In the genomic region with DNA sequence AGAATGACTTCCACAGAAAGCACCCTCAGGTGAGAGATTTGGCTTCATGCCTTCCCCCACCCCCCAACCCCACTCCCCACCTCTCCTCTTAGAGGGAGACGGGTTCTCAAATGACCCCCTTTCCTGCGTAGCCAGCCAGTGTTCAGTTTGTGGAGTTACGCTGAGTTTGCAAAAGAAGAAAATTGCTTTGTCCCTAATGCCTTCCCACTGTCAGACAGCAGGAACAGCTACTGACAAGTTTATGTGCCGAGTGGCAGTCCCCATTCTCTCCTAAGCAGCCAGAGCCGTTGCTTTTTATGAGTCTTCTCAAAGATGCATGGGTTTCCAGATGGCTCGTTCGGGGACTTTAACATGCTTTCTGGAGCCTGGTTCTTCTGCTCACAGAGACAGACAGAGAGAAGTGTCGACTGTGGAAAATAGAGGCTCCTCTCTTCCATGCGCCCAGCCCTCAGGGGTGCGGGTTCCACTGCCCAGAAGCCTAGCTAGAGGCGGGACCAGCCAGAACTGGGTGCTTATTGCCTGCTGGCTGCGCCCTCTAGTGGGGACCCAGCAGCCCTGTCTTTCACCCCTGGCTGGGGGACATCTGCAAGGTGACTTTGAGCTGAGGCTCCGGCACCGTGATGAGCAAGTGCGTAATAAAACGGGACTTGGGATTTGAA, we compare ENCODE assay signal across 8 cellular contexts.
DNase-seq lines count a peak whose midpoint lies in the region; ATAC-seq, FAIRE-seq and TF ChIP-seq lines count a peak whose summit lies in the region.

No MANE protein-coding gene starts in this region.

- H3K9me3 ChIP-seq in KOPT-K1 (ENCODE audit: insufficient read depth, low read length, poor library complexity, severe bottlenecking) (no peaks in the 10 kb centered on the region), Panc1 (ENCODE audit: control insufficient read depth, insufficient read depth, low read depth, low read length) (no peaks in the 10 kb centered on the region), stomach (no peaks in the 10 kb centered on the region)

- H3K27ac ChIP-seq in 22Rv1 (no peak overlapping the region; the same call in 1 of the 2 replicates), KOPT-K1 (ENCODE audit: low read depth, low read length, poor library complexity, severe bottlenecking) (peak overlapping the region; percentile 55), Panc1 (ENCODE audit: low read length) (no peak overlapping the region), stomach (no peak overlapping the region)

- no peak for TF ChIP-seq EP300 in stomach (IDR thresholded peaks at IDR 0.05)

- H3K36me3 Mint-ChIP-seq in activated T-cell treated with anti-CD3 and anti-CD28 coated beads, Interleukin-2, amount 50 U/mL, for 72 hours (ENCODE audit: insufficient read depth in 2 of 2) = no peaks in the 10 kb centered on the region
- H3K36me3 Mint-ChIP-seq in neural crest cell (ENCODE audit: low read depth) = no peaks in the 10 kb centered on the region

- BruUV-seq in Panc1 (replicated peaks; lab: Mats Ljungman, UMichigan) = no TSS peak

- POLR2A ChIA-PET in Panc1 (lab: Charles Lee) = interaction anchor here (0.6 to 0.7 kb wide), 2 partner anchors 9 to 10 kb away, joined by 3 read pairs; no protein-coding TSS in a partner anchor

- H3K27me3 Mint-ChIP-seq in activated T-cell treated with anti-CD3 and anti-CD28 coated beads, Interleukin-2, amount 50 U/mL, for 72 hours (ENCODE audit: low read depth) = no peaks in the 10 kb centered on the region
- H3K27me3 Mint-ChIP-seq in neural crest cell (ENCODE audit: low read depth) = no peaks in the 10 kb centered on the region

- H3K36me3 ChIP-seq in KOPT-K1 (ENCODE audit: insufficient read depth, low read length) (peaks cover 98% of the 10 kb centered on the region), Panc1 (ENCODE audit: control insufficient read depth, insufficient read depth, low read length) (no peaks in the 10 kb centered on the region), stomach (peaks cover 0 to 20% (median 14%) of the 10 kb centered on the region in 4 donors)

- FAIRE-seq in GM18507 (lab: Jason Lieb, UNC) = peak; percentile 67

- in situ Hi-C loops in Panc1 (cut with HindIII; ENCODE audit: low pct_unique_long_range_greater_than_20kb, low sequenced_read_pairs) = no loop called here

- no peaks in the 10 kb centered on the region for H3K27me3 ChIP-seq in Panc1 (ENCODE audit: control insufficient read depth, insufficient read depth, low read length)
- no peaks in the 10 kb centered on the region for H3K27me3 ChIP-seq in stomach

- no peak for TF ChIP-seq POLR2A in stomach (IDR thresholded peaks at IDR 0.05)

- TF ChIP-seq CTCF in 22Rv1 (IDR thresholded peaks at IDR 0.05) (peak; percentile 95), Panc1 (IDR thresholded peaks at IDR 0.05) (peak; percentile 98), fibroblast of mammary gland (conservative IDR thresholded peaks at IDR 0.05; ENCODE audit: control insufficient read depth, insufficient read depth, low read depth, low read length) (peak; percentile 96), neural crest cell (conservative IDR thresholded peaks at IDR 0.05) (peak; percentile 89), stomach (IDR thresholded peaks at IDR 0.05) (peak in 5 of 7 experiments; percentile 74 to 94 (median 92))

- WGBS in stomach, 5 donors = 33 to 43% (median 36%) methylated on average over 16 of the region's 16 CpGs

- CTCF ChIA-PET in Panc1 (lab: Charles Lee) = interaction anchor here (0.7 to 2.8 kb wide), 16 partner anchors 11 to 428 kb away, joined by 3 to 21 read pairs (median 5); no protein-coding TSS in a partner anchor

- H3K4me3 ChIP-seq in Panc1 (ENCODE audit: low read depth in 2 of 2, low read length in 2 of 2) = no peak overlapping the region
- H3K4me3 ChIP-seq in fibroblast of mammary gland (ENCODE audit: control insufficient read depth, low read depth, low read length) = no peak overlapping the region
- H3K4me3 ChIP-seq in stomach = no peak overlapping the region

- peak; percentile 96 for ATAC-seq in Panc1
- peak; percentile 85 to 87 for ATAC-seq in activated T-cell treated with anti-CD3 and anti-CD28 coated beads, Interleukin-2, amount 50 U/mL, for 72 hours (replicated peaks in 1 of 2)

- intact Hi-C loops in Panc1 (cut with micrococcal nuclease; ENCODE audit: unreplicated experiment) (loop anchor here (2.0 kb wide), 2 partner anchors 75 to 429 kb away; no protein-coding TSS in a partner anchor), stomach (cut with DNase I; ENCODE audit: low total_unique reads) (no loop called here)

- 0 out of 2 replicates have a peak, but pooled peaks cover 5% of the 10 kb centered on the region for H3K4me1 ChIP-seq in Panc1 (ENCODE audit: control insufficient read depth, insufficient read depth, low read length)
- H3K4me1 ChIP-seq in stomach = peaks cover 0 to 21% (median 7%) of the 10 kb centered on the region in 4 donors

- DNase-seq in GM18507 (ENCODE audit: extremely low spot score, insufficient read length, low read depth) (peak; percentile 76), Panc1 (ENCODE audit: low read depth, low spot score) (peak; percentile 50), fibroblast of mammary gland (ENCODE audit: low read depth) (peak; percentile 67), neural crest cell (ENCODE audit: low read depth, low spot score) (peak; percentile 65), stomach (peak; percentile 74)
- peak; percentile 74 to 81 for DNase-seq in activated T-cell treated with anti-CD3 and anti-CD28 coated beads, Interleukin-2, amount 50 U/mL, for 72 hours

- peaks cover 33% of the 10 kb centered on the region for H3K4me1 Mint-ChIP-seq in activated T-cell treated with anti-CD3 and anti-CD28 coated beads, Interleukin-2, amount 50 U/mL, for 72 hours (ENCODE audit: low read depth)
- H3K4me1 Mint-ChIP-seq in neural crest cell = peaks cover 38% of the 10 kb centered on the region

- no peaks in the 10 kb centered on the region for H3K9me3 Mint-ChIP-seq in activated T-cell treated with anti-CD3 and anti-CD28 coated beads, Interleukin-2, amount 50 U/mL, for 72 hours
- H3K9me3 Mint-ChIP-seq in neural crest cell = no peaks in the 10 kb centered on the region

- H3K4me3 Mint-ChIP-seq in activated T-cell treated with anti-CD3 and anti-CD28 coated beads, Interleukin-2, amount 50 U/mL, for 72 hours = peak overlapping the region in 1 of 2 donors; percentile 19
- H3K4me3 Mint-ChIP-seq in neural crest cell = peak overlapping the region; percentile 29

- peak overlapping the region; percentile 58 for H3K27ac Mint-ChIP-seq in activated T-cell treated with anti-CD3 and anti-CD28 coated beads, Interleukin-2, amount 50 U/mL, for 72 hours
- H3K27ac Mint-ChIP-seq in neural crest cell (ENCODE audit: unreplicated experiment) = no peak overlapping the region
